Comparison of ENCODE assay signal across 21 cellular contexts in genomic region chr4:71608674-71609062, GRCh38.
"Had no signal": no experiment of that assay in that cellular context is flagged by ENCODE, and none has a peak within 500 bp of the region (broad histone marks: within the 10 kb centered on the region; RNA-seq: fewer than 3 reads in every experiment).

No MANE protein-coding gene starts in this region.

- H3K4me3 ChIP-seq: dorsolateral prefrontal cortex, esophagus squamous epithelium, psoas muscle, right lobe of liver, thoracic aorta, vagina had no signal

- FAIRE-seq: bronchial epithelial cell, endometrium had no signal

- ATAC-seq: natural killer cell treated with Interleukin-12 subunit alpha and Interleukin-12 subunit beta and Interleukin-15 and Interleukin-18, amount 100 ng/mL, for 72 hours; psoas muscle; stimulated activated naive CD8-positive, alpha-beta T cell treated with anti-CD3 and anti-CD28 coated beads, Interleukin-15, amount 100 ng/mL, for 72 hours had no signal

- H3K9me3 ChIP-seq: esophagus squamous epithelium, psoas muscle, right lobe of liver, thoracic aorta, vagina had no signal

- H3K4me1 ChIP-seq: psoas muscle, vagina had no signal

- H3K36me3 ChIP-seq: esophagus squamous epithelium, right lobe of liver, thoracic aorta, vagina had no signal

- H3K27me3 ChIP-seq: esophagus squamous epithelium, right lobe of liver, vagina had no signal

- DNase-seq: activated CD4-positive, alpha-beta memory T cell treated with anti-CD3 and anti-CD28 coated beads for 36 hours; activated gamma-delta T cell; activated naive CD8-positive, alpha-beta T cell treated with anti-CD3 and anti-CD28 coated beads for 36 hours; activated T-cell treated with anti-CD3 and anti-CD28 coated beads, Interleukin-2, amount 50 U/mL, for 48 hours; dorsolateral prefrontal cortex; esophagus squamous epithelium; foreskin fibroblast; glutamatergic neuron; left colon; nucleus accumbens; psoas muscle; right lobe of liver; stimulated activated CD4-positive, alpha-beta T cell treated with anti-CD3 and anti-CD28 coated beads, Interleukin-4, amount 100 ng/mL, for 24 hours; stimulated activated naive CD8-positive, alpha-beta T cell treated with anti-CD3 and anti-CD28 coated beads, Interleukin-15, amount 100 ng/mL, for 72 hours; T-helper 9 cell had no signal

- H3K27ac ChIP-seq: dorsolateral prefrontal cortex, esophagus squamous epithelium, psoas muscle, right lobe of liver, thoracic aorta, vagina, VCaP had no signal
